8 cellular contexts compared by ENCODE assay signal in genomic region chr10:114304566-114305421, GRCh38.
A peak's percentile ranks its signal among the peaks of the same experiment; 100 is the strongest.
DNase-seq lines count a peak whose midpoint lies in the region; ATAC-seq and TF ChIP-seq lines count a peak whose summit lies in the region.

No MANE protein-coding gene starts in this region.

- CTCF ChIA-PET in CD8-positive, alpha-beta memory T cell (lab: Charles Lee), result interaction anchor here (0.8 to 3.4 kb wide), 40 partner anchors 7 to 575 kb away, joined by 3 to 25 read pairs (median 5); partner anchors contain the start of genes CCDC186 and FHIP2A

- H3K36me3 ChIP-seq in CD8-positive, alpha-beta memory T cell (ENCODE audit: insufficient read depth, low read length), result no peaks in the 10 kb centered on the region
- H3K36me3 ChIP-seq in iPS-20b (ENCODE audit: insufficient read depth, low read depth, low read length), result no peaks in the 10 kb centered on the region

- peak; percentile 51 to 81 (median 56) for DNase-seq in CD8-positive, alpha-beta memory T cell
- DNase-seq in HL-60 (ENCODE audit: low read depth in 1 of 2, low spot score in 1 of 2), result peak; percentile 38 to 42
- peak; percentile 34 for DNase-seq in SKM-1 treated with dmso at 0.1 percent for 144 hours (lab: John Stamatoyannopoulos, UW; ENCODE audit: unreplicated experiment)
- DNase-seq in activated naive CD8-positive, alpha-beta T cell treated with anti-CD3 and anti-CD28 coated beads, Interleukin-2, amount 50 U/mL, for 24 hours, result peak; percentile 67
- DNase-seq in stimulated activated CD4-positive, alpha-beta T cell treated with anti-CD3 and anti-CD28 coated beads, Interleukin-1b, Interleukin-23, amount 100 ng/mL, for 1 hour (ENCODE audit: low read depth in 2 of 2), result peak; percentile 11 to 20
- no peak for DNase-seq in putamen (ENCODE audit: low spot score)

- POLR2A ChIA-PET in CD8-positive, alpha-beta memory T cell (lab: Charles Lee), result no interaction called here

- no peaks in the 10 kb centered on the region for H3K27me3 Mint-ChIP-seq in CD8-positive, alpha-beta memory T cell
- peaks cover 2% of the 10 kb centered on the region for H3K27me3 Mint-ChIP-seq in activated naive CD8-positive, alpha-beta T cell treated with anti-CD3 and anti-CD28 coated beads, Interleukin-2, amount 50 U/mL, for 24 hours

- no peaks in the 10 kb centered on the region for H3K27me3 ChIP-seq in CD8-positive, alpha-beta memory T cell (ENCODE audit: insufficient read depth, low read length, poor library complexity, severe bottlenecking)
- H3K27me3 ChIP-seq in HL-60 (ENCODE audit: insufficient read depth, poor library complexity, severe bottlenecking) (no peaks in the 10 kb centered on the region), iPS-20b (ENCODE audit: insufficient read depth, low read length) (no peaks in the 10 kb centered on the region)

- peak overlapping the region; percentile 70 for H3K4me3 ChIP-seq in CD8-positive, alpha-beta memory T cell (ENCODE audit: low read length)
- H3K4me3 ChIP-seq in HL-60 (replicated peaks; ENCODE audit: insufficient read depth, low read length) (peak overlapping the region; percentile 8), iPS-20b (ENCODE audit: low read length) (peak overlapping the region; percentile 76)

- no peaks in the 10 kb centered on the region for H3K9me3 Mint-ChIP-seq in CD8-positive, alpha-beta memory T cell
- H3K9me3 Mint-ChIP-seq in activated naive CD8-positive, alpha-beta T cell treated with anti-CD3 and anti-CD28 coated beads, Interleukin-2, amount 50 U/mL, for 24 hours, result no peaks in the 10 kb centered on the region

- TF ChIP-seq CTCF in HL-60 (IDR thresholded peaks at IDR 0.05; ENCODE audit: insufficient read depth, low read length), result no peak

- H3K4me3 Mint-ChIP-seq in CD8-positive, alpha-beta memory T cell, result peak overlapping the region; percentile 89 to 95 (median 91)
- peak overlapping the region; percentile 80 for H3K4me3 Mint-ChIP-seq in activated naive CD8-positive, alpha-beta T cell treated with anti-CD3 and anti-CD28 coated beads, Interleukin-2, amount 50 U/mL, for 24 hours

- H3K36me3 Mint-ChIP-seq in CD8-positive, alpha-beta memory T cell, result peaks cover 0 to 23% (median 4%) of the 10 kb centered on the region in 3 donors
- H3K36me3 Mint-ChIP-seq in activated naive CD8-positive, alpha-beta T cell treated with anti-CD3 and anti-CD28 coated beads, Interleukin-2, amount 50 U/mL, for 24 hours (ENCODE audit: low read depth), result no peaks in the 10 kb centered on the region

- peaks cover 6% of the 10 kb centered on the region for H3K4me1 ChIP-seq in CD8-positive, alpha-beta memory T cell (ENCODE audit: insufficient read depth, low read length)
- H3K4me1 ChIP-seq in iPS-20b (ENCODE audit: insufficient read depth, low read length), result no peaks in the 10 kb centered on the region

- H3K4me1 Mint-ChIP-seq in CD8-positive, alpha-beta memory T cell, result peaks cover 10 to 13% (median 13%) of the 10 kb centered on the region in 3 donors
- peaks cover 15% of the 10 kb centered on the region for H3K4me1 Mint-ChIP-seq in activated naive CD8-positive, alpha-beta T cell treated with anti-CD3 and anti-CD28 coated beads, Interleukin-2, amount 50 U/mL, for 24 hours

- peak overlapping the region; percentile 33; the same call in 1 of the 2 replicates for H3K9ac ChIP-seq in iPS-20b (ENCODE audit: low read depth, low read length)

- peak; percentile 64 for ATAC-seq in GM19452 (IDR thresholded peaks at IDR 0.05; ENCODE audit: unreplicated experiment)
- peak; percentile 72 for ATAC-seq in activated naive CD8-positive, alpha-beta T cell treated with anti-CD3 and anti-CD28 coated beads, Interleukin-2, amount 50 U/mL, for 24 hours

- H3K27ac ChIP-seq in CD8-positive, alpha-beta memory T cell (ENCODE audit: low read depth, low read length), result no peak overlapping the region
- H3K27ac ChIP-seq in HL-60 (replicated peaks), result no peak overlapping the region
- H3K27ac ChIP-seq in iPS-20b (ENCODE audit: low read length), result no peak overlapping the region

- H3K27ac Mint-ChIP-seq in CD8-positive, alpha-beta memory T cell, result peak overlapping the region in 7 of 8 donors; percentile 19 to 88 (median 70)
- H3K27ac Mint-ChIP-seq in activated naive CD8-positive, alpha-beta T cell treated with anti-CD3 and anti-CD28 coated beads, Interleukin-2, amount 50 U/mL, for 24 hours, result peak overlapping the region; percentile 71

- H3K9me3 ChIP-seq in CD8-positive, alpha-beta memory T cell (ENCODE audit: low read length), result no peaks in the 10 kb centered on the region
- no peaks in the 10 kb centered on the region for H3K9me3 ChIP-seq in iPS-20b (ENCODE audit: insufficient read depth, low read depth, low read length)

Comparison
In these comparisons a context has a peak if more than half of its experiments do, and no peak if none do; other contexts are left out.
1. H3K4me3 ChIP-seq: peak in every context shown above with its lines; median percentile 76 in iPS-20b; 70 in CD8-positive, alpha-beta memory T cell; 8 in HL-60.